ENCODE assay signal across 2 cellular contexts in genomic region chr2:101341421-101341820, GRCh38.
TF ChIP-seq lines count a peak whose summit lies in the region.

No MANE protein-coding gene starts in this region.

TF ChIP-seq in HCT116, 20 proteins besides CTCF, POLR2A, EP300 and RAD21:
- TF ChIP-seq SRF (IDR thresholded peaks at IDR 0.05; ENCODE audit: low read depth), result no peak
- TF ChIP-seq ZBTB33 (IDR thresholded peaks at IDR 0.05; ENCODE audit: extremely low read depth, insufficient replicate concordance, low read length), result no peak
- no peak for TF ChIP-seq ELF1 (IDR thresholded peaks at IDR 0.05; ENCODE audit: borderline replicate concordance, low read depth)
- TF ChIP-seq POLR2AphosphoS5 (IDR thresholded peaks at IDR 0.05; ENCODE audit: low read depth, low read length), result no peak
- no peak for TF ChIP-seq CEBPB (IDR thresholded peaks at IDR 0.05; ENCODE audit: low read depth)
- TF ChIP-seq MAX (IDR thresholded peaks at IDR 0.05), result no peak
- no peak for TF ChIP-seq CBX3 (IDR thresholded peaks at IDR 0.05; ENCODE audit: low read depth)
- no peak for TF ChIP-seq YY1 (IDR thresholded peaks at IDR 0.05; ENCODE audit: extremely low read depth, insufficient replicate concordance, low read depth, low read length)
- no peak for TF ChIP-seq ZFX (IDR thresholded peaks at IDR 0.05)
- no peak for TF ChIP-seq JUND (IDR thresholded peaks at IDR 0.05)

TF ChIP-seq in endothelial cell of umbilical vein, 7 proteins besides CTCF, POLR2A, EP300 and RAD21:
- TF ChIP-seq EZH2 (IDR thresholded peaks at IDR 0.05; ENCODE audit: borderline replicate concordance, low read depth, low read length, severe bottlenecking) (no peak), MAX (IDR thresholded peaks at IDR 0.05; ENCODE audit: insufficient read depth, insufficient read length) (no peak), POLR2AphosphoS5 (IDR thresholded peaks at IDR 0.05; ENCODE audit: insufficient read depth, low read depth, low read length) (no peak), JUN (IDR thresholded peaks at IDR 0.05; ENCODE audit: borderline replicate concordance, insufficient read depth, insufficient read length, low read depth) (no peak), MYC (IDR thresholded peaks at IDR 0.05; ENCODE audit: low read depth, low read length) (no peak), FOS (IDR thresholded peaks at IDR 0.05; ENCODE audit: borderline replicate concordance, insufficient read depth, low read length) (no peak), GATA2 (IDR thresholded peaks at IDR 0.05; ENCODE audit: insufficient read depth, insufficient read length, low read depth, low read length) (no peak)
